In the genomic region with DNA sequence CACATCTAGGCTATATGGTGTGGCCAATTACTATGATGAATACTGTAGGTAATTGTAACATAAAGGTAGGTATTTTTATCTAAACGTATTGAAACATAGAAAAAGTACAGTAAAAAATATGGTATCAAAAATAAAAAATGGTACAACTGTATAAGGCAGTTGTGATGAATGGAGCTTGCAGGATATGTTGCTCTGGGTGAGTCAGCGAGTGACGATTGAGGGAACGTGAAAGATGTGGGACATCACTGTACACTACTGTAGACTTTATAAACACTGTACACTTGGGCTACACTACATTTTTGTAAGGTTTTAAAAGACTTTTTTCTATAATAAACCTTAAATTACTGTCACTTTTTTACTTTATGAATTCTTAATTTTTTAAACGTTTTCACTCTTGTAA, we compare ENCODE assay signal across 25 cellular contexts. TPM values are rescaled to one million over a fixed set of nuclear protein-coding genes. Genes with fewer than 3 reads are reported as not detected.
DNase-seq lines count a peak whose midpoint lies in the region; ATAC-seq and TF ChIP-seq lines count a peak whose summit lies in the region.
"Had no signal": no experiment of that assay in that cellular context is flagged by ENCODE, and none has a peak within 500 bp of the region (broad histone marks: within the 10 kb centered on the region; RNA-seq: fewer than 3 reads in every experiment).

No MANE protein-coding gene starts in this region.

- CTCF ChIA-PET in Panc1 (lab: Charles Lee) = no interaction called here

- intact Hi-C loops in Panc1 (cut with micrococcal nuclease; ENCODE audit: unreplicated experiment) = no loop called here

- no peak overlapping the region for H4K91ac ChIP-seq in trophoblast cell (ENCODE audit: low read depth, low read length)

- no CpG with 5 or more reads among the region's 5 CpGs for whole genome bisulfite sequencing in trophoblast cell (ENCODE audit: extremely low coverage, insufficient coverage, insufficient read length)

- H2AFZ ChIP-seq in trophoblast cell (ENCODE audit: insufficient read depth, low read length, poor library complexity) = no peak overlapping the region
- H2AFZ ChIP-seq: GM23248 had no signal

- H2BK5ac ChIP-seq in trophoblast cell (ENCODE audit: low read depth, low read length, poor library complexity) = no peak overlapping the region

- peak overlapping the region; percentile 62 for H3K27ac Mint-ChIP-seq in activated T-cell treated with anti-CD3 and anti-CD28 coated beads, Interleukin-2, amount 50 U/mL, for 24 hours
- no peak overlapping the region for H3K27ac Mint-ChIP-seq in activated T-cell treated with anti-CD3 and anti-CD28 coated beads, Interleukin-2, amount 50 U/mL, for 72 hours
- no peak overlapping the region for H3K27ac Mint-ChIP-seq in T-helper 17 cell
- H3K27ac Mint-ChIP-seq: CD4-positive, alpha-beta memory T cell had no signal

- H2BK12ac ChIP-seq in trophoblast cell (ENCODE audit: low read length) = no peak overlapping the region

- no peak overlapping the region for H2AK5ac ChIP-seq in trophoblast cell (ENCODE audit: low read length)

- no peak overlapping the region for H3K14ac ChIP-seq in trophoblast cell (ENCODE audit: low read length)

- no peaks in the 10 kb centered on the region for H3K27me3 Mint-ChIP-seq in activated T-cell treated with anti-CD3 and anti-CD28 coated beads, Interleukin-2, amount 50 U/mL, for 24 hours
- H3K27me3 Mint-ChIP-seq in activated T-cell treated with anti-CD3 and anti-CD28 coated beads, Interleukin-2, amount 50 U/mL, for 72 hours (ENCODE audit: low read depth) = no peaks in the 10 kb centered on the region
- H3K27me3 Mint-ChIP-seq in T-helper 17 cell = no peaks in the 10 kb centered on the region
- H3K27me3 Mint-ChIP-seq: CD4-positive, alpha-beta memory T cell had no signal

- H3K4me1 ChIP-seq in Panc1 (ENCODE audit: control insufficient read depth, insufficient read depth, low read length) (peaks cover 12% of the 10 kb centered on the region; the same call in 1 of the 2 replicates), trophoblast cell (ENCODE audit: control insufficient read depth in 1 of 2, insufficient read depth in 2 of 2, low read length in 2 of 2) (peaks cover 7 to 14% of the 10 kb centered on the region in 2 experiments)

- no peak overlapping the region for H4K12ac ChIP-seq in trophoblast cell (ENCODE audit: low read depth, low read length)

- no peaks in the 10 kb centered on the region for H3K79me1 ChIP-seq in trophoblast cell (ENCODE audit: low read length)

- no peak overlapping the region for H2BK120ac ChIP-seq in trophoblast cell (ENCODE audit: insufficient read depth, low read length, poor library complexity)

- no peak for TF ChIP-seq CTCF in Panc1 (IDR thresholded peaks at IDR 0.05)
- no peak for TF ChIP-seq CTCF in brain microvascular endothelial cell (IDR thresholded peaks at IDR 0.05; ENCODE audit: low read depth, low read length, missing control alignments)

- no peak overlapping the region for H3K4me3 Mint-ChIP-seq in activated T-cell treated with anti-CD3 and anti-CD28 coated beads, Interleukin-2, amount 50 U/mL, for 24 hours
- no peak overlapping the region for H3K4me3 Mint-ChIP-seq in activated T-cell treated with anti-CD3 and anti-CD28 coated beads, Interleukin-2, amount 50 U/mL, for 72 hours
- no peak overlapping the region for H3K4me3 Mint-ChIP-seq in T-helper 17 cell
- H3K4me3 Mint-ChIP-seq: H9 had no signal

- H3K9me3 Mint-ChIP-seq in activated T-cell treated with anti-CD3 and anti-CD28 coated beads, Interleukin-2, amount 50 U/mL, for 24 hours = no peaks in the 10 kb centered on the region
- H3K9me3 Mint-ChIP-seq in activated T-cell treated with anti-CD3 and anti-CD28 coated beads, Interleukin-2, amount 50 U/mL, for 72 hours = peaks cover 3 to 7% of the 10 kb centered on the region in 2 donors
- H3K9me3 Mint-ChIP-seq: CD4-positive, alpha-beta memory T cell; H9 had no signal

- H3K9ac ChIP-seq in trophoblast cell (ENCODE audit: low read length) = no peak overlapping the region
- H3K9ac ChIP-seq: BLaER1, GM23248, KMS-11 had no signal

- H3K4me3 ChIP-seq in Panc1 (ENCODE audit: low read depth in 2 of 2, low read length in 2 of 2) (no peak overlapping the region), brain microvascular endothelial cell (ENCODE audit: low read depth, low read length) (no peak overlapping the region), trophoblast cell (ENCODE audit: low read depth, low read length) (no peak overlapping the region)
- H3K4me3 ChIP-seq: BLaER1, GM23248, SJCRH30 had no signal

- no peaks in the 10 kb centered on the region for H3K9me3 ChIP-seq in Panc1 (ENCODE audit: control insufficient read depth, insufficient read depth, low read depth, low read length)
- no peaks in the 10 kb centered on the region for H3K9me3 ChIP-seq in trophoblast cell (ENCODE audit: insufficient read depth, low read depth, low read length)
- no peaks in the 10 kb centered on the region for H3K9me3 ChIP-seq in T-helper 17 cell (ENCODE audit: control insufficient read depth, low read length, poor library complexity, severe bottlenecking)
- H3K9me3 ChIP-seq: SJCRH30 had no signal

- no peak overlapping the region for H4K8ac ChIP-seq in trophoblast cell (ENCODE audit: low read depth, low read length)

- H3K36me3 ChIP-seq in Panc1 (ENCODE audit: control insufficient read depth, insufficient read depth, low read length) (no peaks in the 10 kb centered on the region), brain microvascular endothelial cell (replicated peaks) (no peaks in the 10 kb centered on the region), trophoblast cell (ENCODE audit: control insufficient read depth in 1 of 2, insufficient read depth in 2 of 2, low read length in 2 of 2) (peaks cover 6 to 10% of the 10 kb centered on the region in 2 experiments)
- H3K36me3 ChIP-seq: SJCRH30 had no signal

- H3K4me2 ChIP-seq in trophoblast cell (ENCODE audit: low read length) = no peak overlapping the region
- H3K4me2 ChIP-seq: BLaER1, KMS-11 had no signal

- H3K4me1 Mint-ChIP-seq in activated T-cell treated with anti-CD3 and anti-CD28 coated beads, Interleukin-2, amount 50 U/mL, for 24 hours (ENCODE audit: low read depth) = peaks cover 84% of the 10 kb centered on the region
- peaks cover 79% of the 10 kb centered on the region for H3K4me1 Mint-ChIP-seq in activated T-cell treated with anti-CD3 and anti-CD28 coated beads, Interleukin-2, amount 50 U/mL, for 72 hours (ENCODE audit: low read depth)
- peaks cover 72% of the 10 kb centered on the region for H3K4me1 Mint-ChIP-seq in T-helper 17 cell

- H3K79me2 ChIP-seq in trophoblast cell (ENCODE audit: control insufficient read depth, insufficient read depth, low read length, poor library complexity) = peaks cover 21% of the 10 kb centered on the region

- H3K18ac ChIP-seq in trophoblast cell (ENCODE audit: low read length) = no peak overlapping the region

- in situ Hi-C loops in Panc1 (cut with HindIII; ENCODE audit: low pct_unique_long_range_greater_than_20kb, low sequenced_read_pairs) (no loop called here), brain microvascular endothelial cell (cut with HindIII; ENCODE audit: low pct_ligation_motif_present, low sequenced_read_pairs) (no loop called here)

- POLR2A ChIA-PET in Panc1 (lab: Charles Lee) = no interaction called here

- H3K27ac ChIP-seq in Panc1 (ENCODE audit: low read length) (no peak overlapping the region), brain microvascular endothelial cell (no peak overlapping the region), trophoblast cell (ENCODE audit: low read depth, low read length) (no peak overlapping the region)
- H3K27ac ChIP-seq: 22Rv1, BLaER1, GM23248, KMS-11, SJCRH30 had no signal

- H3K23ac ChIP-seq in trophoblast cell (ENCODE audit: low read length) = no peak overlapping the region

- H3K27me3 ChIP-seq in Panc1 (ENCODE audit: control insufficient read depth, insufficient read depth, low read length) = no peaks in the 10 kb centered on the region
- H3K27me3 ChIP-seq in brain microvascular endothelial cell (replicated peaks) = no peaks in the 10 kb centered on the region
- no peaks in the 10 kb centered on the region for H3K27me3 ChIP-seq in trophoblast cell (ENCODE audit: insufficient read depth, low read length)
- H3K27me3 ChIP-seq: BLaER1, SJCRH30 had no signal

- DNase-seq in activated T-cell treated with anti-CD3 and anti-CD28 coated beads, Interleukin-2, amount 50 U/mL, for 24 hours = no peak
- DNase-seq in activated T-cell treated with anti-CD3 and anti-CD28 coated beads, Interleukin-2, amount 50 U/mL, for 72 hours = no peak
- DNase-seq in Panc1 (ENCODE audit: low read depth, low spot score) (no peak), brain microvascular endothelial cell (peak; percentile 42), trophoblast cell (peak in 1 of 2 donors; percentile 35), T-helper 17 cell (no peak), Kasumi-1 (lab: John Stamatoyannopoulos, UW) (no peak)
- DNase-seq: ACHN; Calu3; CD4-positive, alpha-beta memory T cell; GM23248; H9; MV-4-11; NCI-H1105 treated with DMSO at 0.1 percent for 48 hours; NCI-H2029 treated with DMSO at 0.1 percent for 48 hours; NCI-H2171; NCI-H345; NCI-H524; NCI-H774; NK-92 treated with Interleukin-12 subunit alpha and Interleukin-12 subunit beta, amount 100 ng/mL, for 24 hours; SJCRH30 had no signal

- no peak for ATAC-seq in activated T-cell treated with anti-CD3 and anti-CD28 coated beads, Interleukin-2, amount 50 U/mL, for 72 hours (replicated peaks in 1 of 2)
- ATAC-seq in Panc1 = no peak
- ATAC-seq in T-helper 17 cell = no peak
- no peak for ATAC-seq in HG02885 (IDR thresholded peaks at IDR 0.05; ENCODE audit: poor library complexity, unreplicated experiment)

- BruUV-seq in Panc1 (replicated peaks; lab: Mats Ljungman, UMichigan) = TSS peak; percentile 1

- peak overlapping the region; percentile 91 for H3K4ac ChIP-seq in trophoblast cell (ENCODE audit: low read depth, low read length)

- H3K36me3 Mint-ChIP-seq in activated T-cell treated with anti-CD3 and anti-CD28 coated beads, Interleukin-2, amount 50 U/mL, for 24 hours (ENCODE audit: low read depth) = peaks cover 45% of the 10 kb centered on the region
- H3K36me3 Mint-ChIP-seq in activated T-cell treated with anti-CD3 and anti-CD28 coated beads, Interleukin-2, amount 50 U/mL, for 72 hours (ENCODE audit: insufficient read depth in 2 of 2) = peaks cover 4 to 13% of the 10 kb centered on the region in 2 donors
- no peaks in the 10 kb centered on the region for H3K36me3 Mint-ChIP-seq in T-helper 17 cell (ENCODE audit: low read depth)

RNA-seq across cellular contexts. Expression of a gene that starts 10.3 kb away (rescaled TPM):
- total RNA-seq in activated T-cell treated with anti-CD3 and anti-CD28 coated beads, Interleukin-2, amount 50 U/mL, for 72 hours = 100 to 1,000 TPM in 1 of 2 donors, 10 to 100 TPM in 1; 93.3 to 137 TPM
- 186 TPM for total RNA-seq in Panc1 (2021; ENCODE audit: unreplicated experiment)
- polyA plus RNA-seq in Panc1 (2012; ENCODE audit: insufficient read length) = 192 TPM
- polyA plus RNA-seq in trophoblast cell (2013) = 1,013 and 1,027 TPM in 2 replicates
- total RNA-seq in T-helper 17 cell = 100 to 1,000 TPM; 161 to 177 TPM
